Comparison of ENCODE assay signal across 27 cellular contexts in genomic region chr11:1696608-1697570, GRCh38. TPM values are rescaled to one million over a fixed set of nuclear protein-coding genes. Genes with fewer than 3 reads are reported as not detected.
DNase-seq lines count a peak whose midpoint lies in the region; ATAC-seq and TF ChIP-seq lines count a peak whose summit lies in the region.
"Had no signal": no experiment of that assay in that cellular context is flagged by ENCODE, and none has a peak within 500 bp of the region (broad histone marks: within the 10 kb centered on the region; RNA-seq: fewer than 3 reads in every experiment).

Gene KRTAP5-6 (plus strand): TSS chr11:1697195. CDS start chr11:1697246, 51 bp downstream.

- H3K4me3 Mint-ChIP-seq in CD4-positive, alpha-beta T cell: peak within 1 kb of the TSS; percentile 1
- peak within 1 kb of the TSS; percentile 80 for H3K4me3 Mint-ChIP-seq in T-helper 17 cell
- no peak within 1 kb of the TSS for H3K4me3 Mint-ChIP-seq in effector memory CD8-positive, alpha-beta T cell
- no peak within 1 kb of the TSS for H3K4me3 Mint-ChIP-seq in stimulated activated memory B cell treated with anti-CD40 and anti-IgM and Interleukin-4, amounts not matched to agents 10 μg/mL and 1 μg/mL and 100 μg/mL, for 72 hours
- H3K4me3 Mint-ChIP-seq: CD8-positive, alpha-beta T cell had no signal

- CTCF ChIA-PET in CD4-positive, alpha-beta T cell (lab: Charles Lee): no interaction called here

- H3K36me3 ChIP-seq in neuronal stem cell (replicated peaks in 1 of 2; ENCODE audit: control insufficient read depth in 2 of 2, insufficient read depth in 2 of 2, low read length in 2 of 2): no peaks in the 10 kb centered on the region
- H3K36me3 ChIP-seq: BE2C had no signal

- H3K4me1 Mint-ChIP-seq in CD4-positive, alpha-beta T cell (ENCODE audit: low read depth): peaks cover 20% of the 10 kb centered on the region
- peaks cover 11% of the 10 kb centered on the region for H3K4me1 Mint-ChIP-seq in T-helper 17 cell
- H3K4me1 Mint-ChIP-seq in effector memory CD8-positive, alpha-beta T cell (ENCODE audit: low read depth in 2 of 2): peaks cover 14 to 16% of the 10 kb centered on the region in 2 donors
- peaks cover 14% of the 10 kb centered on the region for H3K4me1 Mint-ChIP-seq in stimulated activated memory B cell treated with anti-CD40 and anti-IgM and Interleukin-4, amounts not matched to agents 10 μg/mL and 1 μg/mL and 100 μg/mL, for 72 hours

- H3K27me3 Mint-ChIP-seq in CD4-positive, alpha-beta T cell: no peaks in the 10 kb centered on the region
- H3K27me3 Mint-ChIP-seq in T-helper 17 cell: peaks cover 58% of the 10 kb centered on the region
- peaks cover 22 to 72% of the 10 kb centered on the region in 2 donors for H3K27me3 Mint-ChIP-seq in effector memory CD8-positive, alpha-beta T cell
- peaks cover 60% of the 10 kb centered on the region for H3K27me3 Mint-ChIP-seq in stimulated activated memory B cell treated with anti-CD40 and anti-IgM and Interleukin-4, amounts not matched to agents 10 μg/mL and 1 μg/mL and 100 μg/mL, for 72 hours

- peak within 1 kb of the TSS; percentile 29 for H2BK5ac ChIP-seq in neuronal stem cell (ENCODE audit: low read length)

- H3K27ac Mint-ChIP-seq in CD4-positive, alpha-beta T cell: no peak within 1 kb of the TSS
- H3K27ac Mint-ChIP-seq in T-helper 17 cell: no peak within 1 kb of the TSS
- H3K27ac Mint-ChIP-seq in effector memory CD8-positive, alpha-beta T cell: no peak within 1 kb of the TSS
- H3K27ac Mint-ChIP-seq in stimulated activated memory B cell treated with anti-CD40 and anti-IgM and Interleukin-4, amounts not matched to agents 10 μg/mL and 1 μg/mL and 100 μg/mL, for 72 hours: no peak within 1 kb of the TSS
- H3K27ac Mint-ChIP-seq: CD8-positive, alpha-beta T cell had no signal

- no peak within 1 kb of the TSS for H2BK120ac ChIP-seq in neuronal stem cell (ENCODE audit: low read depth, low read length)

- TF ChIP-seq CTCF in CD4-positive, alpha-beta T cell (IDR thresholded peaks at IDR 0.05): no peak

- no peak within 1 kb of the TSS for H2AFZ ChIP-seq in neuronal stem cell (ENCODE audit: low read length)

- H3K9me3 ChIP-seq in CD4-positive, alpha-beta T cell (ENCODE audit: control insufficient read depth, low read length): peaks cover 4% of the 10 kb centered on the region
- H3K9me3 ChIP-seq in T-helper 17 cell (ENCODE audit: control insufficient read depth, low read length, poor library complexity, severe bottlenecking) (no peaks in the 10 kb centered on the region), neuronal stem cell (replicated peaks in 1 of 2; ENCODE audit: control insufficient read depth in 2 of 2, insufficient read depth in 1 of 2, low read depth in 1 of 2, low read length in 2 of 2) (no peaks in the 10 kb centered on the region)
- H3K9me3 ChIP-seq: BE2C had no signal

- H4K91ac ChIP-seq in neuronal stem cell (ENCODE audit: low read depth, low read length, poor library complexity): no peak within 1 kb of the TSS

- no peaks in the 10 kb centered on the region for H3K27me3 ChIP-seq in CD4-positive, alpha-beta T cell (ENCODE audit: control insufficient read depth, insufficient read depth, low read length)
- peaks cover 0 to 14% (median 0%) of the 10 kb centered on the region in 3 experiments for H3K27me3 ChIP-seq in neuronal stem cell (ENCODE audit: control insufficient read depth in 3 of 3, insufficient read depth in 3 of 3, low read depth in 1 of 3, low read length in 3 of 3)
- H3K27me3 ChIP-seq: BE2C had no signal

- H3K79me1 ChIP-seq in neuronal stem cell (ENCODE audit: low read depth, low read length): no peaks in the 10 kb centered on the region

- H3K27ac ChIP-seq in CD4-positive, alpha-beta T cell (ENCODE audit: low read depth, low read length): no peak within 1 kb of the TSS
- H3K27ac ChIP-seq in neuronal stem cell (replicated peaks; ENCODE audit: low read length): no peak within 1 kb of the TSS
- H3K27ac ChIP-seq: HL-60 had no signal

- no peak within 1 kb of the TSS for H4K8ac ChIP-seq in neuronal stem cell (ENCODE audit: low read depth, low read length)

- peak within 1 kb of the TSS; percentile 71 for H3K18ac ChIP-seq in neuronal stem cell (ENCODE audit: low read length)

- peak within 1 kb of the TSS; percentile 69 for H2BK15ac ChIP-seq in neuronal stem cell (ENCODE audit: low read length)

- H2AK5ac ChIP-seq in neuronal stem cell (ENCODE audit: low read depth, low read length): no peak within 1 kb of the TSS

- H3K23ac ChIP-seq in neuronal stem cell (ENCODE audit: low read depth, low read length, poor library complexity): no peak within 1 kb of the TSS

- no CpG with 5 or more reads among the region's 11 CpGs for WGBS in neuronal stem cell (ENCODE audit: extremely low coverage in 2 of 2, insufficient read length in 2 of 2, insufficient replicate concordance in 1 of 2), 2 donors

- no peak for ATAC-seq in CD4-positive, alpha-beta T cell (ENCODE audit: poor library complexity)
- ATAC-seq in T-helper 17 cell (no peak), left lobe of liver (no peak)
- no peak for ATAC-seq in effector memory CD8-positive, alpha-beta T cell (replicated peaks)
- no peak for ATAC-seq in stimulated activated memory B cell treated with anti-CD40 and anti-IgM and Interleukin-4, amounts not matched to agents 10 μg/mL and 1 μg/mL and 100 μg/mL, for 72 hours
- ATAC-seq: CD8-positive, alpha-beta T cell; HCT116; Panc1; SK-N-SH treated with all-trans-retinoic acid at 6 μM for 48 hours had no signal

- peaks cover 5 to 14% of the 10 kb centered on the region in 2 donors for H3K4me1 ChIP-seq in neuronal stem cell (ENCODE audit: control insufficient read depth in 2 of 2, insufficient read depth in 1 of 2, low read depth in 1 of 2, low read length in 2 of 2)

- H3K9me3 Mint-ChIP-seq in CD4-positive, alpha-beta T cell: peaks cover 6% of the 10 kb centered on the region
- H3K9me3 Mint-ChIP-seq in effector memory CD8-positive, alpha-beta T cell: peaks cover 0 to 5% of the 10 kb centered on the region in 2 donors
- H3K9me3 Mint-ChIP-seq in stimulated activated memory B cell treated with anti-CD40 and anti-IgM and Interleukin-4, amounts not matched to agents 10 μg/mL and 1 μg/mL and 100 μg/mL, for 72 hours: peaks cover 2% of the 10 kb centered on the region

- no peak within 1 kb of the TSS for H3K14ac ChIP-seq in neuronal stem cell (ENCODE audit: low read length)

- intact Hi-C loops in CD4-positive, alpha-beta T cell (cut with DNase I, micrococcal nuclease): no loop called here

- DNase-seq in CD4-positive, alpha-beta T cell: no peak
- DNase-seq in T-helper 17 cell: no peak
- DNase-seq in left lobe of liver (ENCODE audit: low spot score): peak; percentile 38
- DNase-seq in neuronal stem cell (ENCODE audit: low spot score): no peak
- DNase-seq in effector memory CD8-positive, alpha-beta T cell: no peak
- no peak for DNase-seq in NCI-H2029 (lab: John Stamatoyannopoulos, UW)
- no peak for DNase-seq in activated CD4-positive, alpha-beta T cell treated with anti-CD3 and anti-CD28 coated beads for 1 hour
- DNase-seq: BE2C, Calu3, DMS153, KG1, NCI-H1092 treated with DMSO at 0.1 percent for 48 hours, NCI-H1436 treated with DMSO at 0.1 percent for 48 hours, NCI-H1930, NCI-H345, NCI-H524, NCI-H82 had no signal

- H3K9ac ChIP-seq in neuronal stem cell (ENCODE audit: low read depth, low read length, poor library complexity): no peak within 1 kb of the TSS

- POLR2A ChIA-PET in CD4-positive, alpha-beta T cell (lab: Charles Lee): no interaction called here

- H3K4me2 ChIP-seq in neuronal stem cell (ENCODE audit: insufficient read depth, low read length, poor library complexity, severe bottlenecking): no peak within 1 kb of the TSS

- H3K36me3 Mint-ChIP-seq in CD4-positive, alpha-beta T cell (ENCODE audit: low read depth): peaks cover 9% of the 10 kb centered on the region
- H3K36me3 Mint-ChIP-seq in T-helper 17 cell (ENCODE audit: low read depth): peaks cover 2% of the 10 kb centered on the region
- no peaks in the 10 kb centered on the region for H3K36me3 Mint-ChIP-seq in effector memory CD8-positive, alpha-beta T cell (ENCODE audit: insufficient read depth)
- H3K36me3 Mint-ChIP-seq in stimulated activated memory B cell treated with anti-CD40 and anti-IgM and Interleukin-4, amounts not matched to agents 10 μg/mL and 1 μg/mL and 100 μg/mL, for 72 hours: no peaks in the 10 kb centered on the region
- H3K36me3 Mint-ChIP-seq: CD8-positive, alpha-beta T cell had no signal

- no peak within 1 kb of the TSS for H2BK12ac ChIP-seq in neuronal stem cell (ENCODE audit: low read length)

- no peak within 1 kb of the TSS for H3K4ac ChIP-seq in neuronal stem cell (ENCODE audit: low read length)

- H3K4me3 ChIP-seq in neuronal stem cell (ENCODE audit: low read length in 2 of 2): no peak within 1 kb of the TSS

RNA-seq across cellular contexts. Expression of gene KRTAP5-6, which starts in this region (rescaled TPM):
- not detected for total RNA-seq in CD4-positive, alpha-beta T cell
- not detected for total RNA-seq in T-helper 17 cell
- 1.4 TPM for total RNA-seq in left lobe of liver
- not detected for polyA plus RNA-seq in neuronal stem cell (2013, experiment 1 of 2)
- not detected for polyA plus RNA-seq in neuronal stem cell (2013, experiment 2 of 2)
- total RNA-seq: A673; Calu3; CD8-positive, alpha-beta T cell; Daoy; H1; HT1080 had no signal
- polyA plus RNA-seq: H1 had no signal

Comparison
In these comparisons a context has a peak if more than half of its experiments do, and no peak if none do; other contexts are left out.
1. H3K4me3 Mint-ChIP-seq: peak in CD4-positive, alpha-beta T cell (single experiment) and T-helper 17 cell (single experiment); none in effector memory CD8-positive, alpha-beta T cell (0 of 2) and stimulated activated memory B cell treated with anti-CD40 and anti-IgM and Interleukin-4, amounts not matched to agents 10 μg/mL and 1 μg/mL and 100 μg/mL, for 72 hours (single experiment).